ENCODE assay signal across 2 cellular contexts in genomic region chr3:69490971-69491370, GRCh38.
TF ChIP-seq lines count a peak whose summit lies in the region.

No MANE protein-coding gene starts in this region.

TF ChIP-seq in GM23338, 12 proteins besides CTCF, POLR2A, EP300 and RAD21 (continued from another document):
- TF ChIP-seq ETS1 (IDR thresholded peaks at IDR 0.05), result no peak
- no peak for TF ChIP-seq CREB1 (CRISPR knock-in tag; IDR thresholded peaks at IDR 0.05; ENCODE audit: low read depth)
- TF ChIP-seq POLR2AphosphoS5 (IDR thresholded peaks at IDR 0.05; ENCODE audit: low read depth), result no peak
- no peak for TF ChIP-seq EZH2phosphoT487 (IDR thresholded peaks at IDR 0.05; ENCODE audit: unreplicated experiment)
- no peak for TF ChIP-seq EZH2 (IDR thresholded peaks at IDR 0.05; ENCODE audit: low read depth, unreplicated experiment)
- TF ChIP-seq REST (IDR thresholded peaks at IDR 0.05; ENCODE audit: unreplicated experiment), result no peak
- no peak for TF ChIP-seq JUNB (IDR thresholded peaks at IDR 0.05; ENCODE audit: unreplicated experiment)
- TF ChIP-seq STAT1 (IDR thresholded peaks at IDR 0.05; ENCODE audit: unreplicated experiment), result no peak

TF ChIP-seq in neural cell, 6 proteins besides CTCF, POLR2A, EP300 and RAD21:
- TF ChIP-seq REST (IDR thresholded peaks at IDR 0.05; ENCODE audit: borderline replicate concordance) (peak; percentile 24), POLR2AphosphoS5 (IDR thresholded peaks at IDR 0.05) (no peak), EZH2 (IDR thresholded peaks at IDR 0.05; ENCODE audit: borderline replicate concordance, insufficient read depth, low read length, poor library complexity, severe bottlenecking) (no peak), TAF1 (IDR thresholded peaks at IDR 0.05; ENCODE audit: low read depth) (no peak)
